In the genomic region with DNA sequence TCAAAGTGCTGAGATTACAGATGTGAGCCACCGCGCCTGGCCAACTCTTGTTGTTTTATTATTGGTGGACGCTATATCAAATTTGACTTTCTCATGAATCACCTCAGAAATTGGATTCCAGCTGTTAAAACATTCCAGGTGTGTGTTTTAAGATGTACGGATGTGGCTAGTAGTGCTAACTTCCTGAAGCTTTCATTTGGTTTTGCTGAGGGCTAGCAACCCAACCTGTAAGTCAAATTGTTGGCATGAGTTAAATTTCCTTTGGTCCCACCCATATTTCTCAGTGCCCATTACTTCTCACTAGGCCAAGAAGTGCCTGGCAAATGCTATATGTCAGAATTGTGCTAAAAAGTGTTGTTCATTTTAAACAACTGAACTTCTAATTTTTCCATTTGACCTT, we compare ENCODE assay signal across 34 cellular contexts. TPM values are rescaled to one million over a fixed set of nuclear protein-coding genes. Genes with fewer than 3 reads are reported as not detected.
"Had no signal": no experiment of that assay in that cellular context is flagged by ENCODE, and none has a peak within 500 bp of the region (broad histone marks: within the 10 kb centered on the region; RNA-seq: fewer than 3 reads in every experiment).

No MANE protein-coding gene starts in this region.

- H3K4me3 Mint-ChIP-seq: activated B cell treated with CpG ODN at 0.5 μM for 24 hours; activated CD8-positive, alpha-beta T cell treated with anti-CD3 and anti-CD28 coated beads for 36 hours; activated naive CD8-positive, alpha-beta T cell; activated T-cell treated with anti-CD3 and anti-CD28 coated beads, Interleukin-2, amount 50 U/mL, for 4 hours; activated T-helper 17 cell treated with anti-CD3 and anti-CD28 coated beads, Interleukin-2, amount 50 U/mL, for 72 hours had no signal

- FAIRE-seq: astrocyte, colon, endometrium had no signal

- H3K36me3 ChIP-seq: brain microvascular endothelial cell, esophagus muscularis mucosa, gastrocnemius medialis, heart left ventricle, WERI-Rb-1 had no signal

- H3K4me3 ChIP-seq: esophagus muscularis mucosa, gastrocnemius medialis, heart left ventricle had no signal

- H3K9me3 ChIP-seq: esophagus muscularis mucosa, gastrocnemius medialis, heart left ventricle had no signal

- H3K36me3 Mint-ChIP-seq: activated naive CD8-positive, alpha-beta T cell had no signal

- H3K27me3 ChIP-seq: brain microvascular endothelial cell, esophagus muscularis mucosa, foreskin keratinocyte, gastrocnemius medialis, heart left ventricle had no signal

- H3K27ac ChIP-seq: brain microvascular endothelial cell, esophagus muscularis mucosa, foreskin keratinocyte, gastrocnemius medialis, heart left ventricle, WERI-Rb-1 had no signal

- ATAC-seq: activated CD4-positive, CD25-positive, alpha-beta regulatory T cell treated with anti-CD3 and anti-CD28 coated beads, Interleukin-2, amount 50 U/mL, for 24 hours; activated CD8-positive, alpha-beta T cell treated with anti-CD3 and anti-CD28 coated beads for 36 hours; activated T-cell treated with anti-CD3 and anti-CD28 coated beads, Interleukin-2, amount 50 U/mL, for 4 hours; activated T-helper 17 cell treated with anti-CD3 and anti-CD28 coated beads, Interleukin-2, amount 50 U/mL, for 72 hours; foreskin keratinocyte; gastrocnemius medialis; heart left ventricle had no signal

- DNase-seq: activated B cell treated with CpG ODN at 0.5 μM for 24 hours; activated CD4-positive, alpha-beta T cell treated with anti-CD3 and anti-CD28 coated beads for 48 hours; activated CD4-positive, alpha-beta T cell treated with anti-CD3 and anti-CD28 coated beads, Interleukin-2, amount 50 U/mL, for 1 hour; activated CD4-positive, alpha-beta T cell treated with anti-CD3 and anti-CD28 coated beads, Interleukin-2, amount 50 U/mL, for 48 hours; activated CD8-positive, alpha-beta memory T cell treated with anti-CD3 and anti-CD28 coated beads for 24 hours; activated CD8-positive, alpha-beta T cell treated with anti-CD3 and anti-CD28 coated beads for 36 hours; activated effector memory CD4-positive, alpha-beta T cell treated with Interleukin-2 at 50 U/mL for 16 hours; activated gamma-delta T cell treated with Interleukin-2 at 50 U/mL for 16 hours; activated naive CD4-positive, alpha-beta T cell treated with anti-CD3 and anti-CD28 coated beads, Interleukin-2, amount 50 U/mL, for 16 hours; activated naive CD4-positive, alpha-beta T cell treated with Interleukin-2 at 50 U/mL for 16 hours; activated T-cell treated with anti-CD3 and anti-CD28 coated beads, Interleukin-2, amount 50 U/mL, for 4 hours; amniotic stem cell; anterior cingulate cortex; brain microvascular endothelial cell; caudate nucleus; effector CD8-positive, alpha-beta T cell; erythroblast; foreskin keratinocyte; gastrocnemius medialis; glutamatergic neuron; heart left ventricle; T-helper 2 cell; WERI-Rb-1 had no signal

- H3K9me3 Mint-ChIP-seq: activated B cell treated with CpG ODN at 0.5 μM for 24 hours; activated CD8-positive, alpha-beta T cell treated with anti-CD3 and anti-CD28 coated beads for 36 hours; activated T-cell treated with anti-CD3 and anti-CD28 coated beads, Interleukin-2, amount 50 U/mL, for 4 hours; activated T-helper 17 cell treated with anti-CD3 and anti-CD28 coated beads, Interleukin-2, amount 50 U/mL, for 72 hours had no signal

- H3K27ac Mint-ChIP-seq: activated B cell treated with CpG ODN at 0.5 μM for 24 hours; activated CD8-positive, alpha-beta T cell treated with anti-CD3 and anti-CD28 coated beads for 36 hours; activated naive CD8-positive, alpha-beta T cell; activated T-helper 17 cell treated with anti-CD3 and anti-CD28 coated beads, Interleukin-2, amount 50 U/mL, for 72 hours had no signal

- H3K4me1 Mint-ChIP-seq: activated T-helper 17 cell treated with anti-CD3 and anti-CD28 coated beads, Interleukin-2, amount 50 U/mL, for 72 hours had no signal

- H3K4me1 ChIP-seq: foreskin keratinocyte had no signal

- H3K27me3 Mint-ChIP-seq: activated B cell treated with CpG ODN at 0.5 μM for 24 hours; activated CD8-positive, alpha-beta T cell treated with anti-CD3 and anti-CD28 coated beads for 36 hours; activated naive CD8-positive, alpha-beta T cell; activated T-helper 17 cell treated with anti-CD3 and anti-CD28 coated beads, Interleukin-2, amount 50 U/mL, for 72 hours had no signal

RNA-seq across cellular contexts. Expression of gene PP2D1, which starts 15.1 kb away (rescaled TPM):
- total RNA-seq: activated B cell treated with CpG ODN at 0.5 μM for 24 hours; activated CD8-positive, alpha-beta T cell treated with anti-CD3 and anti-CD28 coated beads for 36 hours; activated T-cell treated with anti-CD3 and anti-CD28 coated beads, Interleukin-2, amount 50 U/mL, for 4 hours; activated T-helper 17 cell treated with anti-CD3 and anti-CD28 coated beads, Interleukin-2, amount 50 U/mL, for 72 hours; astrocyte; chondrocyte; dermis microvascular lymphatic vessel endothelial cell; esophagus muscularis mucosa; foreskin keratinocyte; gastrocnemius medialis; heart left ventricle; T-helper 1 cell treated with Interleukin-12 subunit alpha and Interleukin-12 subunit beta and Interleukin-4 antibody, amounts not matched to agents 30 ng/mL and 1 ng/mL, for 36 hours had no signal
- polyA plus RNA-seq: adipose tissue, foreskin keratinocyte, heart left ventricle had no signal
